Comparison of ENCODE assay signal across 19 cellular contexts in genomic region chr2:30548386-30548785, GRCh38.
"Had no signal": no experiment of that assay in that cellular context is flagged by ENCODE, and none has a peak within 500 bp of the region (broad histone marks: within the 10 kb centered on the region; RNA-seq: fewer than 3 reads in every experiment).

No MANE protein-coding gene starts in this region.

- H3K27me3 Mint-ChIP-seq: stimulated activated naive B cell treated with anti-CD40 and anti-IgM and Interleukin-4, amounts not matched to agents 10 μg/mL and 1 μg/mL and 100 μg/mL, for 72 hours had no signal

- H3K9me3 ChIP-seq: colonic mucosa, neutrophil, sigmoid colon, transverse colon had no signal

- H3K27me3 ChIP-seq: colonic mucosa, heart right ventricle, neutrophil, sigmoid colon, stomach, transverse colon had no signal

- H3K27ac ChIP-seq: colonic mucosa, heart right ventricle, neutrophil, sigmoid colon, skin epidermis, stomach, thoracic aorta, transverse colon had no signal

- H3K4me1 ChIP-seq: colonic mucosa, stomach had no signal

- DNase-seq: colonic mucosa; effector CD4-positive, alpha-beta T cell; foreskin melanocyte; heart right ventricle; islet precursor cell; mammary epithelial cell; midbrain; sigmoid colon; stimulated activated CD4-positive, alpha-beta T cell treated with anti-CD3 and anti-CD28 coated beads, Interleukin-2, amount 100 ng/mL, for 24 hours; stimulated activated CD4-positive, alpha-beta T cell treated with anti-CD3 and anti-CD28 coated beads, Interleukin-4, amount 100 ng/mL, for 4 hours; stimulated activated naive B cell treated with anti-CD40 and anti-IgM and Interleukin-4, amounts not matched to agents 10 μg/mL and 1 μg/mL and 100 μg/mL, for 72 hours; stomach; substantia nigra; transverse colon had no signal

- H3K9me3 Mint-ChIP-seq: nephron; stimulated activated naive B cell treated with anti-CD40 and anti-IgM and Interleukin-4, amounts not matched to agents 10 μg/mL and 1 μg/mL and 100 μg/mL, for 72 hours had no signal

- H3K4me3 Mint-ChIP-seq: nephron; stimulated activated naive B cell treated with anti-CD40 and anti-IgM and Interleukin-4, amounts not matched to agents 10 μg/mL and 1 μg/mL and 100 μg/mL, for 72 hours had no signal

- ATAC-seq: heart right ventricle; left lobe of liver; stimulated activated naive B cell treated with anti-CD40 and anti-IgM and Interleukin-4, amounts not matched to agents 10 μg/mL and 1 μg/mL and 100 μg/mL, for 72 hours had no signal

- H3K4me3 ChIP-seq: colonic mucosa, heart right ventricle, sigmoid colon, skin epidermis, stomach, thoracic aorta, transverse colon had no signal

- H3K36me3 ChIP-seq: colonic mucosa, heart right ventricle, neutrophil, sigmoid colon, stomach, thoracic aorta, transverse colon had no signal

- H3K27ac Mint-ChIP-seq: nephron; stimulated activated naive B cell treated with anti-CD40 and anti-IgM and Interleukin-4, amounts not matched to agents 10 μg/mL and 1 μg/mL and 100 μg/mL, for 72 hours had no signal
